2 cellular contexts compared by ENCODE assay signal in genomic region chr19:8244442-8244841, GRCh38.
TF ChIP-seq lines count a peak whose summit lies in the region.

No MANE protein-coding gene starts in this region.

TF ChIP-seq in HepG2, 621 proteins besides CTCF, POLR2A, EP300 and RAD21:
- TF ChIP-seq MZF1 (CRISPR knock-in tag; IDR thresholded peaks at IDR 0.05; ENCODE audit: borderline replicate concordance) (no peak), ZBTB33 (CRISPR knock-in tag; IDR thresholded peaks at IDR 0.05) (peak; percentile 55; the same call in 1 of the 2 replicates)

TF ChIP-seq in H1, 55 proteins besides CTCF, POLR2A, EP300 and RAD21:
- no peak for TF ChIP-seq ATF3 (IDR thresholded peaks at IDR 0.05; ENCODE audit: insufficient read depth, low read depth, low read length)
- no peak for TF ChIP-seq SP1 (IDR thresholded peaks at IDR 0.05; ENCODE audit: low read depth, low read length)
- no peak for TF ChIP-seq MAFK (IDR thresholded peaks at IDR 0.05; ENCODE audit: low read depth, low read length)
- TF ChIP-seq SIX5 (IDR thresholded peaks at IDR 0.05; ENCODE audit: low read depth, low read length): no peak
- TF ChIP-seq PHF8 (conservative IDR thresholded peaks at IDR 0.05; ENCODE audit: low read depth, low read length): no peak
- TF ChIP-seq TAF1 (IDR thresholded peaks at IDR 0.05; ENCODE audit: low read depth, low read length): no peak
- no peak for TF ChIP-seq ATF2 (IDR thresholded peaks at IDR 0.05; ENCODE audit: low read length)
- no peak for TF ChIP-seq NANOG (IDR thresholded peaks at IDR 0.05; ENCODE audit: insufficient read depth, low read depth, low read length, poor library complexity, severe bottlenecking)
- TF ChIP-seq USF2 (IDR thresholded peaks at IDR 0.05; ENCODE audit: low read length): no peak
- no peak for TF ChIP-seq RBBP5 (IDR thresholded peaks at IDR 0.05; ENCODE audit: borderline replicate concordance, low read depth, low read length)
- no peak for TF ChIP-seq SUZ12 (IDR thresholded peaks at IDR 0.05; ENCODE audit: low read length)
TF ChIP-seq in H1: peak in this region for 0.
